1 cellular context compared by ENCODE assay signal in the genomic region with DNA sequence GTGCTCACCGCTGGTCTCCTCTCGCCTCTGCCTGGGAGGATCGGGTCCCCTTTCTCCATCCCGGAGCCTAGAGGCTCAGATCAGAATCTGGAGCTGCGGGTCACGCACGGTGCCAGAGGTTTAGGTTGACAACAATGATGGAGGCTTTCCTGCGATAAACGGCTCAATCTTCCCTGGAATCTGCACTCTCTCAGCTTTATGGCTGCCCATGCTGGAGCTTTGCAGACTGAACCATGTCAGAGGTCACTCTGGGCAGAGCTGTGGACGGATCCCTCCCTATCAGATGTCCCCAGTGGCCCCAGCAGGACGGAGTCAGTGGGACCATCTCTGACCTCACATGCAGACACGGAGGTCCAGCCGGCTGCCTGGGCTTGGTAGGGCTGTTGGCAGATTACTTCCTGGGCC.
TF ChIP-seq lines count a peak whose summit lies in the region.

No MANE protein-coding gene starts in this region.

TF ChIP-seq in GM23338, 12 proteins besides CTCF, POLR2A, EP300 and RAD21 (continued from another document):
- TF ChIP-seq, protein P1, sequence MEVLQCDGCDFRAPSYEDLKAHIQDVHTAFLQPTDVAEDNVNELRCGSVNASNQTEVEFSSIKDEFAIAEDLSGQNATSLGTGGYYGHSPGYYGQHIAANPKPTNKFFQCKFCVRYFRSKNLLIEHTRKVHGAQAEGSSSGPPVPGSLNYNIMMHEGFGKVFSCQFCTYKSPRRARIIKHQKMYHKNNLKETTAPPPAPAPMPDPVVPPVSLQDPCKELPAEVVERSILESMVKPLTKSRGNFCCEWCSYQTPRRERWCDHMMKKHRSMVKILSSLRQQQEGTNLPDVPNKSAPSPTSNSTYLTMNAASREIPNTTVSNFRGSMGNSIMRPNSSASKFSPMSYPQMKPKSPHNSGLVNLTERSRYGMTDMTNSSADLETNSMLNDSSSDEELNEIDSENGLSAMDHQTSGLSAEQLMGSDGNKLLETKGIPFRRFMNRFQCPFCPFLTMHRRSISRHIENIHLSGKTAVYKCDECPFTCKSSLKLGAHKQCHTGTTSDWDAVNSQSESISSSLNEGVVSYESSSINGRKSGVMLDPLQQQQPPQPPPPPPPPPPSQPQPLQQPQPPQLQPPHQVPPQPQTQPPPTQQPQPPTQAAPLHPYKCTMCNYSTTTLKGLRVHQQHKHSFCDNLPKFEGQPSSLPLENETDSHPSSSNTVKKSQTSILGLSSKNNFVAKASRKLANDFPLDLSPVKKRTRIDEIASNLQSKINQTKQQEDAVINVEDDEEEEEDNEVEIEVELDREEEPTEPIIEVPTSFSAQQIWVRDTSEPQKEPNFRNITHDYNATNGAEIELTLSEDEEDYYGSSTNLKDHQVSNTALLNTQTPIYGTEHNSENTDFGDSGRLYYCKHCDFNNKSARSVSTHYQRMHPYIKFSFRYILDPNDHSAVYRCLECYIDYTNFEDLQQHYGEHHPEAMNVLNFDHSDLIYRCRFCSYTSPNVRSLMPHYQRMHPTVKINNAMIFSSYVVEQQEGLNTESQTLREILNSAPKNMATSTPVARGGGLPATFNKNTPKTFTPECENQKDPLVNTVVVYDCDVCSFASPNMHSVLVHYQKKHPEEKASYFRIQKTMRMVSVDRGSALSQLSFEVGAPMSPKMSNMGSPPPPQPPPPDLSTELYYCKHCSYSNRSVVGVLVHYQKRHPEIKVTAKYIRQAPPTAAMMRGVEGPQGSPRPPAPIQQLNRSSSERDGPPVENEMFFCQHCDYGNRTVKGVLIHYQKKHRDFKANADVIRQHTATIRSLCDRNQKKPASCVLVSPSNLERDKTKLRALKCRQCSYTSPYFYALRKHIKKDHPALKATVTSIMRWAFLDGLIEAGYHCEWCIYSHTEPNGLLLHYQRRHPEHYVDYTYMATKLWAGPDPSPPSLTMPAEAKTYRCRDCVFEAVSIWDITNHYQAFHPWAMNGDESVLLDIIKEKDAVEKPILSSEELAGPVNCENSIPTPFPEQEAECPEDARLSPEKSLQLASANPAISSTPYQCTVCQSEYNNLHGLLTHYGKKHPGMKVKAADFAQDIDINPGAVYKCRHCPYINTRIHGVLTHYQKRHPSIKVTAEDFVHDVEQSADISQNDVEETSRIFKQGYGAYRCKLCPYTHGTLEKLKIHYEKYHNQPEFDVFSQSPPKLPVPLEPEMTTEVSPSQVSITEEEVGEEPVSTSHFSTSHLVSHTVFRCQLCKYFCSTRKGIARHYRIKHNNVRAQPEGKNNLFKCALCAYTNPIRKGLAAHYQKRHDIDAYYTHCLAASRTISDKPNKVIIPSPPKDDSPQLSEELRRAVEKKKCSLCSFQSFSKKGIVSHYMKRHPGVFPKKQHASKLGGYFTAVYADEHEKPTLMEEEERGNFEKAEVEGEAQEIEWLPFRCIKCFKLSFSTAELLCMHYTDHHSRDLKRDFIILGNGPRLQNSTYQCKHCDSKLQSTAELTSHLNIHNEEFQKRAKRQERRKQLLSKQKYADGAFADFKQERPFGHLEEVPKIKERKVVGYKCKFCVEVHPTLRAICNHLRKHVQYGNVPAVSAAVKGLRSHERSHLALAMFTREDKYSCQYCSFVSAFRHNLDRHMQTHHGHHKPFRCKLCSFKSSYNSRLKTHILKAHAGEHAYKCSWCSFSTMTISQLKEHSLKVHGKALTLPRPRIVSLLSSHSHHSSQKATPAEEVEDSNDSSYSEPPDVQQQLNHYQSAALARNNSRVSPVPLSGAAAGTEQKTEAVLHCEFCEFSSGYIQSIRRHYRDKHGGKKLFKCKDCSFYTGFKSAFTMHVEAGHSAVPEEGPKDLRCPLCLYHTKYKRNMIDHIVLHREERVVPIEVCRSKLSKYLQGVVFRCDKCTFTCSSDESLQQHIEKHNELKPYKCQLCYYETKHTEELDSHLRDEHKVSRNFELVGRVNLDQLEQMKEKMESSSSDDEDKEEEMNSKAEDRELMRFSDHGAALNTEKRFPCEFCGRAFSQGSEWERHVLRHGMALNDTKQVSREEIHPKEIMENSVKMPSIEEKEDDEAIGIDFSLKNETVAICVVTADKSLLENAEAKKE (CRISPR knock-in tag; IDR thresholded peaks at IDR 0.05): no peak
- TF ChIP-seq EZH2phosphoT487 (IDR thresholded peaks at IDR 0.05; ENCODE audit: unreplicated experiment) (no peak), CREB1 (CRISPR knock-in tag; IDR thresholded peaks at IDR 0.05; ENCODE audit: low read depth) (no peak), STAT1 (IDR thresholded peaks at IDR 0.05; ENCODE audit: unreplicated experiment) (no peak), EZH2 (IDR thresholded peaks at IDR 0.05; ENCODE audit: low read depth, unreplicated experiment) (no peak), ZNF114 (CRISPR knock-in tag; IDR thresholded peaks at IDR 0.05) (no peak)
- TF ChIP-seq, protein P2, sequence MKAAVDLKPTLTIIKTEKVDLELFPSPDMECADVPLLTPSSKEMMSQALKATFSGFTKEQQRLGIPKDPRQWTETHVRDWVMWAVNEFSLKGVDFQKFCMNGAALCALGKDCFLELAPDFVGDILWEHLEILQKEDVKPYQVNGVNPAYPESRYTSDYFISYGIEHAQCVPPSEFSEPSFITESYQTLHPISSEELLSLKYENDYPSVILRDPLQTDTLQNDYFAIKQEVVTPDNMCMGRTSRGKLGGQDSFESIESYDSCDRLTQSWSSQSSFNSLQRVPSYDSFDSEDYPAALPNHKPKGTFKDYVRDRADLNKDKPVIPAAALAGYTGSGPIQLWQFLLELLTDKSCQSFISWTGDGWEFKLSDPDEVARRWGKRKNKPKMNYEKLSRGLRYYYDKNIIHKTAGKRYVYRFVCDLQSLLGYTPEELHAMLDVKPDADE (IDR thresholded peaks at IDR 0.05): no peak
- TF ChIP-seq, protein P3, sequence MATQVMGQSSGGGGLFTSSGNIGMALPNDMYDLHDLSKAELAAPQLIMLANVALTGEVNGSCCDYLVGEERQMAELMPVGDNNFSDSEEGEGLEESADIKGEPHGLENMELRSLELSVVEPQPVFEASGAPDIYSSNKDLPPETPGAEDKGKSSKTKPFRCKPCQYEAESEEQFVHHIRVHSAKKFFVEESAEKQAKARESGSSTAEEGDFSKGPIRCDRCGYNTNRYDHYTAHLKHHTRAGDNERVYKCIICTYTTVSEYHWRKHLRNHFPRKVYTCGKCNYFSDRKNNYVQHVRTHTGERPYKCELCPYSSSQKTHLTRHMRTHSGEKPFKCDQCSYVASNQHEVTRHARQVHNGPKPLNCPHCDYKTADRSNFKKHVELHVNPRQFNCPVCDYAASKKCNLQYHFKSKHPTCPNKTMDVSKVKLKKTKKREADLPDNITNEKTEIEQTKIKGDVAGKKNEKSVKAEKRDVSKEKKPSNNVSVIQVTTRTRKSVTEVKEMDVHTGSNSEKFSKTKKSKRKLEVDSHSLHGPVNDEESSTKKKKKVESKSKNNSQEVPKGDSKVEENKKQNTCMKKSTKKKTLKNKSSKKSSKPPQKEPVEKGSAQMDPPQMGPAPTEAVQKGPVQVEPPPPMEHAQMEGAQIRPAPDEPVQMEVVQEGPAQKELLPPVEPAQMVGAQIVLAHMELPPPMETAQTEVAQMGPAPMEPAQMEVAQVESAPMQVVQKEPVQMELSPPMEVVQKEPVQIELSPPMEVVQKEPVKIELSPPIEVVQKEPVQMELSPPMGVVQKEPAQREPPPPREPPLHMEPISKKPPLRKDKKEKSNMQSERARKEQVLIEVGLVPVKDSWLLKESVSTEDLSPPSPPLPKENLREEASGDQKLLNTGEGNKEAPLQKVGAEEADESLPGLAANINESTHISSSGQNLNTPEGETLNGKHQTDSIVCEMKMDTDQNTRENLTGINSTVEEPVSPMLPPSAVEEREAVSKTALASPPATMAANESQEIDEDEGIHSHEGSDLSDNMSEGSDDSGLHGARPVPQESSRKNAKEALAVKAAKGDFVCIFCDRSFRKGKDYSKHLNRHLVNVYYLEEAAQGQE (IDR thresholded peaks at IDR 0.05; ENCODE audit: unreplicated experiment): no peak
